24 cellular contexts compared by ENCODE assay signal in genomic region chr7:50731703-50732582, GRCh38. TPM values are rescaled to one million over a fixed set of nuclear protein-coding genes. Genes with fewer than 3 reads are reported as not detected.
DNase-seq lines count a peak whose midpoint lies in the region; ATAC-seq, FAIRE-seq and TF ChIP-seq lines count a peak whose summit lies in the region.
"Had no signal": no experiment of that assay in that cellular context is flagged by ENCODE, and none has a peak within 500 bp of the region (broad histone marks: within the 10 kb centered on the region; RNA-seq: fewer than 3 reads in every experiment).

No MANE protein-coding gene starts in this region.

- no peak overlapping the region for H2AFZ ChIP-seq in astrocyte (ENCODE audit: low read depth, low read length)

- H3K4me1 Mint-ChIP-seq in astrocyte (ENCODE audit: low read depth, unreplicated experiment): peaks cover 50% of the 10 kb centered on the region
- peaks cover 48% of the 10 kb centered on the region for H3K4me1 Mint-ChIP-seq in neural crest cell
- no peaks in the 10 kb centered on the region for H3K4me1 Mint-ChIP-seq in activated T-helper 17 cell treated with anti-CD3 and anti-CD28 coated beads, Interleukin-2, amount 50 U/mL, for 72 hours
- H3K4me1 Mint-ChIP-seq: CD4-positive, CD25-positive, alpha-beta regulatory T cell had no signal

- H3K27me3 ChIP-seq in astrocyte (ENCODE audit: insufficient read depth, low read length) (no peaks in the 10 kb centered on the region), skeletal muscle tissue (ENCODE audit: control insufficient read depth in 3 of 3, insufficient read depth in 3 of 3, low read length in 3 of 3) (no peaks in the 10 kb centered on the region)

- H3K27me3 Mint-ChIP-seq in astrocyte (ENCODE audit: low read depth, unreplicated experiment) (no peaks in the 10 kb centered on the region), neural crest cell (ENCODE audit: low read depth) (no peaks in the 10 kb centered on the region)
- H3K27me3 Mint-ChIP-seq in activated T-helper 17 cell treated with anti-CD3 and anti-CD28 coated beads, Interleukin-2, amount 50 U/mL, for 72 hours: no peaks in the 10 kb centered on the region

- H3K4me3 Mint-ChIP-seq in astrocyte (ENCODE audit: unreplicated experiment) (no peak overlapping the region), neural crest cell (no peak overlapping the region)
- H3K4me3 Mint-ChIP-seq in activated T-helper 17 cell treated with anti-CD3 and anti-CD28 coated beads, Interleukin-2, amount 50 U/mL, for 72 hours: no peak overlapping the region
- H3K4me3 Mint-ChIP-seq: CD4-positive, CD25-positive, alpha-beta regulatory T cell; HFFc6 had no signal

- H3K9ac ChIP-seq in astrocyte (ENCODE audit: low read length) (no peak overlapping the region), skeletal muscle tissue (ENCODE audit: low read depth in 1 of 3, low read length in 3 of 3) (peak overlapping the region in 1 of 3 donors; percentile 33)

- H3K36me3 Mint-ChIP-seq in astrocyte (ENCODE audit: low read depth, unreplicated experiment) (peaks cover 13% of the 10 kb centered on the region), neural crest cell (ENCODE audit: low read depth) (peaks cover 15% of the 10 kb centered on the region)
- H3K36me3 Mint-ChIP-seq in activated T-helper 17 cell treated with anti-CD3 and anti-CD28 coated beads, Interleukin-2, amount 50 U/mL, for 72 hours (ENCODE audit: low read depth): no peaks in the 10 kb centered on the region
- H3K36me3 Mint-ChIP-seq: CD4-positive, CD25-positive, alpha-beta regulatory T cell had no signal

- H3K27ac Mint-ChIP-seq in astrocyte (ENCODE audit: unreplicated experiment) (peak overlapping the region; percentile 96), neural crest cell (ENCODE audit: unreplicated experiment) (peak overlapping the region; percentile 69)
- no peak overlapping the region for H3K27ac Mint-ChIP-seq in activated T-helper 17 cell treated with anti-CD3 and anti-CD28 coated beads, Interleukin-2, amount 50 U/mL, for 72 hours
- H3K27ac Mint-ChIP-seq: CD4-positive, CD25-positive, alpha-beta regulatory T cell; HFFc6 had no signal

- peaks cover 79% of the 10 kb centered on the region for H4K20me1 ChIP-seq in astrocyte (ENCODE audit: insufficient read depth, low read length)

- H3K9me3 ChIP-seq in astrocyte (ENCODE audit: insufficient read depth, low read depth, low read length) (no peaks in the 10 kb centered on the region), skeletal muscle tissue (ENCODE audit: control insufficient read depth in 3 of 3, low read length in 3 of 3) (no peaks in the 10 kb centered on the region)

- H3K79me2 ChIP-seq in astrocyte (ENCODE audit: insufficient read depth, low read length): peaks cover 95% of the 10 kb centered on the region

- H3K27ac ChIP-seq in astrocyte (ENCODE audit: low read depth, low read length) (no peak overlapping the region), skeletal muscle tissue (ENCODE audit: low read depth, low read length) (no peak overlapping the region)

- H3K4me1 ChIP-seq in astrocyte (ENCODE audit: insufficient read depth, low read length) (peaks cover 38% of the 10 kb centered on the region), skeletal muscle tissue (ENCODE audit: control insufficient read depth in 3 of 3, insufficient read depth in 3 of 3, low read length in 3 of 3) (peaks cover 40 to 57% (median 46%) of the 10 kb centered on the region in 3 donors)

- no peaks in the 10 kb centered on the region for H3K36me3 ChIP-seq in astrocyte (ENCODE audit: insufficient read depth, low read length)
- H3K36me3 ChIP-seq in skeletal muscle tissue (ENCODE audit: control insufficient read depth in 3 of 3, insufficient read depth in 3 of 3, low read length in 3 of 3): no peaks in the 10 kb centered on the region

- FAIRE-seq in astrocyte (lab: Jason Lieb, UNC): no peak
- FAIRE-seq: GM12891, GM18507, H54, HepG2 had no signal

- H3K4me2 ChIP-seq in astrocyte (ENCODE audit: low read length): no peak overlapping the region

- H3K9me3 Mint-ChIP-seq in astrocyte (ENCODE audit: unreplicated experiment): no peaks in the 10 kb centered on the region
- no peaks in the 10 kb centered on the region for H3K9me3 Mint-ChIP-seq in neural crest cell
- H3K9me3 Mint-ChIP-seq in activated T-helper 17 cell treated with anti-CD3 and anti-CD28 coated beads, Interleukin-2, amount 50 U/mL, for 72 hours: no peaks in the 10 kb centered on the region
- H3K9me3 Mint-ChIP-seq: CD4-positive, CD25-positive, alpha-beta regulatory T cell; HFFc6 had no signal

- no peak overlapping the region for H3K4me3 ChIP-seq in astrocyte (ENCODE audit: insufficient read depth, low read depth, low read length)
- H3K4me3 ChIP-seq in skeletal muscle tissue (ENCODE audit: low read length in 3 of 3): peak overlapping the region in 2 of 3 donors; percentile 28 to 53

- TF ChIP-seq CTCF in astrocyte (IDR thresholded peaks at IDR 0.05; ENCODE audit: insufficient read depth, low read depth, low read length) (no peak), neural crest cell (conservative IDR thresholded peaks at IDR 0.05) (no peak)

- DNase-seq in cardiac septum (ENCODE audit: low spot score) (peak; percentile 56), left ventricle myocardium superior (no peak), astrocyte (ENCODE audit: low read depth) (no peak), neural crest cell (ENCODE audit: low read depth, low spot score) (no peak)
- DNase-seq: 8988T; CD4-positive, CD25-positive, alpha-beta regulatory T cell; DMS53; EL; HFFc6; KBM-7; NCI-H1105 treated with DMSO at 0.1 percent for 48 hours; NCI-H1694 treated with DMSO at 0.1 percent for 48 hours; NCI-H510A; NCI-H748 treated with DMSO at 0.1 percent for 48 hours; SHP77 had no signal

- ATAC-seq in left ventricle myocardium superior (no peak), HG02884 (IDR thresholded peaks at IDR 0.05; ENCODE audit: unreplicated experiment) (no peak), GM18870 (IDR thresholded peaks at IDR 0.05; ENCODE audit: unreplicated experiment) (no peak)
- ATAC-seq in activated T-helper 17 cell treated with anti-CD3 and anti-CD28 coated beads, Interleukin-2, amount 50 U/mL, for 72 hours (replicated peaks): no peak

- intact Hi-C loops in cardiac septum (cut with DNase I) (loop anchor here (5.0 kb wide), 1 partner anchor 60 kb away; no protein-coding TSS in a partner anchor), left ventricle myocardium superior (cut with micrococcal nuclease) (no loop called here)

RNA-seq across cellular contexts. Expression of gene GRB10, which starts 50.8 kb away (rescaled TPM):
- total RNA-seq in cardiac septum: 51.8 TPM
- 25.4 TPM for total RNA-seq in left ventricle myocardium superior
- 81.9 and 83.8 TPM in 2 replicates for total RNA-seq in astrocyte
- 86.0 and 93.0 TPM in 2 replicates for total RNA-seq in neural crest cell
- 17.7 TPM for total RNA-seq in skeletal muscle tissue
- 1 to 10 TPM; 1.1 to 1.7 TPM for total RNA-seq in activated T-helper 17 cell treated with anti-CD3 and anti-CD28 coated beads, Interleukin-2, amount 50 U/mL, for 72 hours
- total RNA-seq: OCI-LY7 had no signal
